17 cellular contexts compared by ENCODE assay signal in the genomic region with DNA sequence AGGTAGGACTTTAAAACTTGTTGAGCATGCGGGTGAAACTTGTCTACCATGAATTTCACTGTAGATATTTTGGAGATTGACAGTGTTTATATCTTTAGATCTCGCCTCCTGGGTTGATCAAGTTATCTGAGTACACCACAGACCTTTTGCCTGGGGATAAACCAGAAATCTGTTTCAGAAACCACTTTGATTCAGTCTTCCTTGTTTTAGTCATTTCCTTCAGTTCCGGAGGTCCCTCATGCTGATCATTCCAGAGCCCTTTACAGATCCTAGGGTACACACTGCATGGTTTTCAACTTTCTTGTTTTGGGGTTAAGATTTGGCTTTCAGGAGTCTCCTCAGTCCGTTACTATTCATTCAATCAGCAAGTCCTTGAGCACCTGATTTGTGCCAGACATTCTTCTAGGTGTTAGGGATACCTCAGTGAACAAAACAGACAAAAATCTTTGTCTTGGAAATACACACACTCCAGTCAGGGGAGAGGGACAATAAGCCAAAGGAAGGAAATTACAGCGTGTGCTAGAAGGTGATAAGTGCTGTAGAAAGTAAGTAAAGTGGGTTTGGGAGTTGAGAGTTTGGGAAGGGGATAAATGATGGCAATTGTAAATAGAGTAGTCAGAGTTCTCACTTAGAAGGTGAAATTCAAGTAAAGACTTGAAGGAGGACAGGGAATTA. TPM values are rescaled to one million over a fixed set of nuclear protein-coding genes. Genes with fewer than 3 reads are reported as not detected.
DNase-seq lines count a peak whose midpoint lies in the region; TF ChIP-seq lines count a peak whose summit lies in the region.
"Had no signal": no experiment of that assay in that cellular context is flagged by ENCODE, and none has a peak within 500 bp of the region (broad histone marks: within the 10 kb centered on the region; RNA-seq: fewer than 3 reads in every experiment).

No MANE protein-coding gene starts in this region.

- 69 to 71% methylated on average over 5 of the region's 5 CpGs for WGBS in esophagus, 2 donors

- H3K4me3 ChIP-seq in esophagus (ENCODE audit: low read depth in 1 of 2, low read length in 2 of 2) (no peak overlapping the region), dorsolateral prefrontal cortex (no peak overlapping the region), neural progenitor cell (no peak overlapping the region)
- H3K4me3 ChIP-seq: GM12878 had no signal

- TF ChIP-seq CTCF in VCaP (conservative IDR thresholded peaks at IDR 0.05) (no peak), dorsolateral prefrontal cortex (IDR thresholded peaks at IDR 0.05 in 54 of 56, conservative IDR thresholded peaks at IDR 0.05 in 2 of 56; ENCODE audit: low read depth in 1 of 56, partially characterized antibody in 56 of 56) (no peak), neural progenitor cell (IDR thresholded peaks at IDR 0.05) (no peak)

- H3K9me3 Mint-ChIP-seq in activated CD4-positive, alpha-beta memory T cell treated with anti-CD3 and anti-CD28 coated beads for 36 hours = peaks cover 22% of the 10 kb centered on the region
- peaks cover 27% of the 10 kb centered on the region for H3K9me3 Mint-ChIP-seq in activated CD4-positive, alpha-beta memory T cell treated with anti-CD3 and anti-CD28 coated beads, Interleukin-2, amount 10 ng/mL, durations not matched to agents 7 days and 5 days
- H3K9me3 Mint-ChIP-seq in activated CD4-positive, alpha-beta T cell treated with anti-CD3 and anti-CD28 coated beads, Interleukin-2, amount 10 ng/mL, durations not matched to agents 24 days and 14 days = peaks cover 32% of the 10 kb centered on the region
- peaks cover 21% of the 10 kb centered on the region for H3K9me3 Mint-ChIP-seq in neural progenitor cell

- H3K4me2 ChIP-seq in neural progenitor cell = no peak overlapping the region

- H3F3A ChIP-seq in neural progenitor cell (ENCODE audit: low read depth) = no peaks in the 10 kb centered on the region

- H3K27me3 ChIP-seq in esophagus (ENCODE audit: control insufficient read depth in 1 of 2, insufficient read depth in 2 of 2, low read length in 2 of 2) (no peaks in the 10 kb centered on the region), dorsolateral prefrontal cortex (no peaks in the 10 kb centered on the region), neural progenitor cell (no peaks in the 10 kb centered on the region)

- H2AFZ ChIP-seq in neural progenitor cell (replicated peaks) = no peak overlapping the region

- POLR2A ChIA-PET in activated CD4-positive, alpha-beta memory T cell treated with anti-CD3 and anti-CD28 coated beads for 36 hours (lab: Charles Lee) = no interaction called here
- POLR2A ChIA-PET in activated CD4-positive, alpha-beta memory T cell treated with anti-CD3 and anti-CD28 coated beads, Interleukin-2, amount 10 ng/mL, durations not matched to agents 7 days and 5 days (lab: Charles Lee) = no interaction called here

- no peaks in the 10 kb centered on the region for H3K27me3 Mint-ChIP-seq in activated CD4-positive, alpha-beta memory T cell treated with anti-CD3 and anti-CD28 coated beads for 36 hours
- H3K27me3 Mint-ChIP-seq in activated CD4-positive, alpha-beta memory T cell treated with anti-CD3 and anti-CD28 coated beads, Interleukin-2, amount 10 ng/mL, durations not matched to agents 7 days and 5 days = no peaks in the 10 kb centered on the region
- no peaks in the 10 kb centered on the region for H3K27me3 Mint-ChIP-seq in activated CD4-positive, alpha-beta T cell treated with anti-CD3 and anti-CD28 coated beads, Interleukin-2, amount 10 ng/mL, durations not matched to agents 24 days and 14 days
- peaks cover 6% of the 10 kb centered on the region for H3K27me3 Mint-ChIP-seq in neural progenitor cell (ENCODE audit: insufficient read depth, low read depth)

- H3K9me3 ChIP-seq in esophagus (ENCODE audit: control insufficient read depth in 2 of 2, insufficient read depth in 1 of 2, low read depth in 1 of 2, low read length in 1 of 2) (peaks cover 0 to 2% of the 10 kb centered on the region in 2 donors), neural progenitor cell (ENCODE audit: low read depth) (no peaks in the 10 kb centered on the region)

- H4K20me1 ChIP-seq in neural progenitor cell (ENCODE audit: low read depth) = no peaks in the 10 kb centered on the region

- H3K27ac Mint-ChIP-seq in activated CD4-positive, alpha-beta memory T cell treated with anti-CD3 and anti-CD28 coated beads for 36 hours = peak overlapping the region; percentile 28
- no peak overlapping the region for H3K27ac Mint-ChIP-seq in activated CD4-positive, alpha-beta memory T cell treated with anti-CD3 and anti-CD28 coated beads, Interleukin-2, amount 10 ng/mL, durations not matched to agents 7 days and 5 days
- no peak overlapping the region for H3K27ac Mint-ChIP-seq in activated CD4-positive, alpha-beta T cell treated with anti-CD3 and anti-CD28 coated beads, Interleukin-2, amount 10 ng/mL, durations not matched to agents 24 days and 14 days
- H3K27ac Mint-ChIP-seq in neural progenitor cell = no peak overlapping the region

- no peak for DNase-seq in activated CD4-positive, alpha-beta memory T cell treated with anti-CD3 and anti-CD28 coated beads for 36 hours
- DNase-seq in activated CD4-positive, alpha-beta memory T cell treated with anti-CD3 and anti-CD28 coated beads, Interleukin-2, amount 10 ng/mL, durations not matched to agents 7 days and 5 days = no peak
- DNase-seq in NCI-H226 (no peak), dorsolateral prefrontal cortex (no peak), neural progenitor cell (ENCODE audit: low spot score) (no peak)
- no peak for DNase-seq in activated CD4-positive, alpha-beta T cell treated with anti-CD3 and anti-CD28 coated beads, Interleukin-2, amount 10 ng/mL, durations not matched to agents 24 days and 14 days
- DNase-seq: 8988T, C1 segment of cervical spinal cord, HCEC 1CT, IMR-90, NCI-H1436, NCI-H2029 treated with DMSO at 0.1 percent for 48 hours, NCI-H510A treated with DMSO at 0.1 percent for 48 hours had no signal

- no peak overlapping the region for H3K9ac ChIP-seq in neural progenitor cell

- H3K36me3 Mint-ChIP-seq in activated CD4-positive, alpha-beta memory T cell treated with anti-CD3 and anti-CD28 coated beads for 36 hours = peaks cover 64% of the 10 kb centered on the region
- H3K36me3 Mint-ChIP-seq in activated CD4-positive, alpha-beta memory T cell treated with anti-CD3 and anti-CD28 coated beads, Interleukin-2, amount 10 ng/mL, durations not matched to agents 7 days and 5 days (ENCODE audit: low read depth) = peaks cover 94% of the 10 kb centered on the region
- peaks cover 60% of the 10 kb centered on the region for H3K36me3 Mint-ChIP-seq in activated CD4-positive, alpha-beta T cell treated with anti-CD3 and anti-CD28 coated beads, Interleukin-2, amount 10 ng/mL, durations not matched to agents 24 days and 14 days (ENCODE audit: low read depth)
- H3K36me3 Mint-ChIP-seq in neural progenitor cell = peaks cover 2% of the 10 kb centered on the region

- intact Hi-C loops in activated CD4-positive, alpha-beta memory T cell treated with anti-CD3 and anti-CD28 coated beads for 36 hours (cut with micrococcal nuclease) = no loop called here
- intact Hi-C loops in activated CD4-positive, alpha-beta T cell treated with anti-CD3 and anti-CD28 coated beads, Interleukin-2, amount 10 ng/mL, durations not matched to agents 24 days and 14 days (cut with micrococcal nuclease) = no loop called here
- intact Hi-C loops in dorsolateral prefrontal cortex (cut with DNase I) = loop anchor here in 1 of 2 donors (5.0 kb wide), 1 partner anchor 37 kb away; the partner anchor contains the start of gene CYLD

- H3K4me1 Mint-ChIP-seq in activated CD4-positive, alpha-beta memory T cell treated with anti-CD3 and anti-CD28 coated beads for 36 hours (ENCODE audit: low read depth) = peaks cover 72% of the 10 kb centered on the region
- peaks cover 59% of the 10 kb centered on the region for H3K4me1 Mint-ChIP-seq in activated CD4-positive, alpha-beta memory T cell treated with anti-CD3 and anti-CD28 coated beads, Interleukin-2, amount 10 ng/mL, durations not matched to agents 7 days and 5 days
- H3K4me1 Mint-ChIP-seq in activated CD4-positive, alpha-beta T cell treated with anti-CD3 and anti-CD28 coated beads, Interleukin-2, amount 10 ng/mL, durations not matched to agents 24 days and 14 days = peaks cover 48% of the 10 kb centered on the region
- H3K4me1 Mint-ChIP-seq in neural progenitor cell = no peaks in the 10 kb centered on the region

- no peak overlapping the region for H3K4me3 Mint-ChIP-seq in activated CD4-positive, alpha-beta memory T cell treated with anti-CD3 and anti-CD28 coated beads for 36 hours
- no peak overlapping the region for H3K4me3 Mint-ChIP-seq in activated CD4-positive, alpha-beta memory T cell treated with anti-CD3 and anti-CD28 coated beads, Interleukin-2, amount 10 ng/mL, durations not matched to agents 7 days and 5 days
- no peak overlapping the region for H3K4me3 Mint-ChIP-seq in activated CD4-positive, alpha-beta T cell treated with anti-CD3 and anti-CD28 coated beads, Interleukin-2, amount 10 ng/mL, durations not matched to agents 24 days and 14 days
- H3K4me3 Mint-ChIP-seq in neural progenitor cell = no peak overlapping the region

- H3K27ac ChIP-seq in VCaP (peak overlapping the region; percentile 49), esophagus (ENCODE audit: low read depth in 2 of 2, low read length in 1 of 2) (peak overlapping the region; percentile 76 to 91), dorsolateral prefrontal cortex (no peak overlapping the region), neural progenitor cell (no peak overlapping the region)

- no peaks in the 10 kb centered on the region for H3K79me2 ChIP-seq in neural progenitor cell (ENCODE audit: low read depth)

- H3K4me1 ChIP-seq in esophagus (ENCODE audit: control insufficient read depth in 2 of 2, insufficient read depth in 2 of 2, low read length in 1 of 2) (peaks cover 3 to 8% of the 10 kb centered on the region in 2 donors), neural progenitor cell (peaks cover 5% of the 10 kb centered on the region)

- CTCF ChIA-PET in activated CD4-positive, alpha-beta memory T cell treated with anti-CD3 and anti-CD28 coated beads for 36 hours (lab: Charles Lee) = no interaction called here
- CTCF ChIA-PET in activated CD4-positive, alpha-beta memory T cell treated with anti-CD3 and anti-CD28 coated beads, Interleukin-2, amount 10 ng/mL, durations not matched to agents 7 days and 5 days (lab: Charles Lee) = no interaction called here

- peaks cover 0 to 3% of the 10 kb centered on the region in 2 donors for H3K36me3 ChIP-seq in esophagus (ENCODE audit: control insufficient read depth in 2 of 2, insufficient read depth in 2 of 2, low read length in 1 of 2)
- H3K36me3 ChIP-seq in neural progenitor cell = no peaks in the 10 kb centered on the region

RNA-seq across cellular contexts. Expression of gene NOD2, which starts 12.2 kb away (rescaled TPM):
- total RNA-seq in activated CD4-positive, alpha-beta memory T cell treated with anti-CD3 and anti-CD28 coated beads for 36 hours = 10 to 100 TPM; 17.9 to 18.7 TPM
- 10 to 100 TPM; 20.8 to 24.1 TPM for total RNA-seq in activated CD4-positive, alpha-beta memory T cell treated with anti-CD3 and anti-CD28 coated beads, Interleukin-2, amount 10 ng/mL, durations not matched to agents 7 days and 5 days
- 10 to 100 TPM in 1 of 2 donors, 1 to 10 TPM in 1; 6.2 to 11.0 TPM for polyA plus RNA-seq in esophagus
- total RNA-seq in activated CD4-positive, alpha-beta T cell treated with anti-CD3 and anti-CD28 coated beads, Interleukin-2, amount 10 ng/mL, durations not matched to agents 24 days and 14 days = 8.3 and 9.3 TPM in 2 replicates
- total RNA-seq in dorsolateral prefrontal cortex = 1 to 10 TPM in 50 of 120 experiments, under 1 TPM in 65, not detected in 5; 0.08 to 3.5 (median 0.84) TPM
- total RNA-seq in neural progenitor cell (ENCODE audit: low replicate concordance) = 0.22 TPM in 1 of 2 replicates, not detected in the other
- total RNA-seq: HT-29, IMR-90 had no signal
- polyA plus RNA-seq: IMR-90 had no signal

RNA-seq across cellular contexts. Expression of gene SNX20, which starts 24.5 kb away (rescaled TPM):
- total RNA-seq in activated CD4-positive, alpha-beta memory T cell treated with anti-CD3 and anti-CD28 coated beads for 36 hours = 10 to 100 TPM; 55.4 to 56.9 TPM
- 10 to 100 TPM; 94.7 to 97.7 TPM for total RNA-seq in activated CD4-positive, alpha-beta memory T cell treated with anti-CD3 and anti-CD28 coated beads, Interleukin-2, amount 10 ng/mL, durations not matched to agents 7 days and 5 days
- polyA plus RNA-seq in esophagus = under 1 TPM; 0.43 to 0.75 TPM
- 33.3 and 34.9 TPM in 2 replicates for total RNA-seq in activated CD4-positive, alpha-beta T cell treated with anti-CD3 and anti-CD28 coated beads, Interleukin-2, amount 10 ng/mL, durations not matched to agents 24 days and 14 days
- 1 to 10 TPM in 67 of 120 experiments, under 1 TPM in 52, not detected in 1; 0.15 to 5.0 (median 1.1) TPM for total RNA-seq in dorsolateral prefrontal cortex
- not detected in 2 replicates for total RNA-seq in neural progenitor cell (ENCODE audit: low replicate concordance)
- total RNA-seq: IMR-90 had no signal
- polyA plus RNA-seq: IMR-90 had no signal

RNA-seq across cellular contexts. Expression of gene CYLD, which starts 36.3 kb away (rescaled TPM):
- 100 to 1,000 TPM; 133 to 135 TPM for total RNA-seq in activated CD4-positive, alpha-beta memory T cell treated with anti-CD3 and anti-CD28 coated beads for 36 hours
- total RNA-seq in activated CD4-positive, alpha-beta memory T cell treated with anti-CD3 and anti-CD28 coated beads, Interleukin-2, amount 10 ng/mL, durations not matched to agents 7 days and 5 days = 100 to 1,000 TPM; 235 to 254 TPM
- polyA plus RNA-seq in esophagus = 10 to 100 TPM; 11.6 to 12.1 TPM
- total RNA-seq in activated CD4-positive, alpha-beta T cell treated with anti-CD3 and anti-CD28 coated beads, Interleukin-2, amount 10 ng/mL, durations not matched to agents 24 days and 14 days = 178 TPM in 2 replicates
- 100 to 1,000 TPM in 2 of 120 experiments, 10 to 100 TPM in 118; 58.7 to 116 (median 82.7) TPM for total RNA-seq in dorsolateral prefrontal cortex
- 12.5 and 22.0 TPM in 2 replicates for total RNA-seq in neural progenitor cell (ENCODE audit: low replicate concordance)

Comparison
In these comparisons a context has a peak if more than half of its experiments do, and no peak if none do; other contexts are left out.
1. H3K27ac ChIP-seq: peak in VCaP (single experiment) and esophagus (2 of 2); none in dorsolateral prefrontal cortex (0 of 59) and neural progenitor cell (single experiment).